ENCODE assay signal across 8 cellular contexts in the genomic region with DNA sequence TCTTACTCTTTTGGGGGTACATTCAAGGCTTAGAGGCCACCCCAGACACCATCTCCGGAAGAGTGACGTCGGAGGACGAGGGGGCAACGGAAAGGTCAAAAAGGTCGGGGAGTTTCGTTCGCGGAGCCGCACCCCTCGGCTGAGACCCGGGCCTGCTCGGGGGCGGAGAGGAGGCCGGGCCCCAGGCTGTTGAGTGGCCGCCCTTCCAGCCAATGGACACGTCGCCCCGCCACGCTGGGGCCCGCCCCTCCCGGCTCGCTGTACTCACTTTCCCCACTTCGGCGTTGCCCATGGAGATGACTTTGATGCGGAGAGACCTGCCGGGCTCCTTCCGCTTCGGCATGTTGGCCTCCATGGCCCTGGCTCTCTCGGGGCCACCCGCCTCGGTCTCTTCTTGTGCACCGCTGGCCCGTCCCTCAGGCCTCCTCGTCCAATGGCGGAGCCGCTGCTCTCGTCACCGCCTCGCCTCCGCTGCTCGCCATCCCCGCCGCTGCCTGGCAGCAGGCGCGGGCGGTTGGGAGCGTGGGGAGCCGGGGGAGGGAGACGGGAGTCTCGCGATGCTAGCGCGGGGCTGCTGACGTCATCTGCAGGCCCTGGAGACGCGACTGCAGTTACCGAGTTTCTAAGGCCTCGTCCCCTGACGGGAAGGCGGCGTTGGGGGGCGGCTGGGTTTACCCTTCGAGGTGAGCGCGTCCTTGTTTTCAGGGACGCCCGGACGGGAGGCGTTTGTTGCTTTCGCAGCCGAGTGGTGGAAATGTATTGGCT. TPM values are rescaled to one million over a fixed set of nuclear protein-coding genes. Genes with fewer than 3 reads are reported as not detected.
DNase-seq lines count a peak whose midpoint lies in the region; ATAC-seq lines count a peak whose summit lies in the region.

TSS of gene DNAJC27 (minus strand) at position 406 of the 765 bp plus-strand sequence. CDS start at position 355, 51 bp downstream.

- H3K27ac ChIP-seq in effector memory CD4-positive, alpha-beta T cell (ENCODE audit: insufficient read depth, low read length, poor library complexity, severe bottlenecking), result peak within 1 kb of the TSS; percentile 99

- no peaks in the 10 kb centered on the region for H3K27me3 ChIP-seq in effector memory CD4-positive, alpha-beta T cell (replicated peaks; ENCODE audit: control insufficient read depth, insufficient read depth, low read length, poor library complexity, severe bottlenecking)

- DNase-seq in COLO829 (ENCODE audit: low spot score), result peak; percentile 98
- DNase-seq in HT-29 (ENCODE audit: low spot score), result peak; percentile 98
- peak; percentile 92 for DNase-seq in NK-92 treated with Interleukin-12 subunit alpha and Interleukin-12 subunit beta, amount 100 ng/mL, for 24 hours (lab: John Stamatoyannopoulos, UW)
- DNase-seq in activated CD8-positive, alpha-beta memory T cell treated with anti-CD3 and anti-CD28 coated beads for 4 hours (ENCODE audit: low read depth in 2 of 2), result peak; percentile 95 to 96
- DNase-seq in effector memory CD4-positive, alpha-beta T cell, result peak; percentile 95 to 97 (median 96)
- peak; percentile 99 for DNase-seq in medulla oblongata (ENCODE audit: extremely low spot score)
- DNase-seq in stimulated activated CD4-positive, alpha-beta T cell treated with anti-CD3 and anti-CD28 coated beads, TNF-alpha, amount 100 ng/mL, for 48 hours (ENCODE audit: low read depth in 3 of 3), result peak; percentile 96 to 97 (median 97)

- ATAC-seq in GM21360 (IDR thresholded peaks at IDR 0.05; ENCODE audit: unreplicated experiment), result peak; percentile 86

- H3K4me1 ChIP-seq in effector memory CD4-positive, alpha-beta T cell (ENCODE audit: control insufficient read depth, insufficient read depth, low read length, poor library complexity, severe bottlenecking), result peaks cover 12% of the 10 kb centered on the region

- H3K9me3 ChIP-seq in effector memory CD4-positive, alpha-beta T cell (ENCODE audit: control insufficient read depth, low read length), result no peaks in the 10 kb centered on the region

- H3K4me3 ChIP-seq in effector memory CD4-positive, alpha-beta T cell (ENCODE audit: insufficient read depth, low read depth, low read length, poor library complexity, severe bottlenecking), result peak within 1 kb of the TSS; percentile 63

- no peaks in the 10 kb centered on the region for H3K36me3 ChIP-seq in effector memory CD4-positive, alpha-beta T cell (ENCODE audit: control insufficient read depth, insufficient read depth, low read length)

RNA-seq across cellular contexts. Expression of gene DNAJC27, which starts in this region (rescaled TPM):
- total RNA-seq in HT-29 (2014; rRNA removed; shearing (Covaris generic)), result 0.89 and 0.92 TPM in 2 replicates

Comparison
In these comparisons a context has a peak if more than half of its experiments do, and no peak if none do; other contexts are left out.
1. Peak in every context shown above with its lines: DNase-seq, ATAC-seq, H3K4me3 ChIP-seq and H3K27ac ChIP-seq.
2. Peak in DNase-seq in HT-29; RNA of the gene not detected or under 1 TPM.